Comparison of ENCODE assay signal across 28 cellular contexts in genomic region chr9:3239240-3239639, GRCh38.
"Had no signal": no experiment of that assay in that cellular context is flagged by ENCODE, and none has a peak within 500 bp of the region (broad histone marks: within the 10 kb centered on the region; RNA-seq: fewer than 3 reads in every experiment).

No MANE protein-coding gene starts in this region.

- H3K9me3 Mint-ChIP-seq: activated CD4-positive, alpha-beta memory T cell treated with anti-CD3 and anti-CD28 coated beads, Interleukin-2, amount 10 ng/mL, durations not matched to agents 7 days and 5 days; activated CD4-positive, alpha-beta T cell treated with anti-CD3 and anti-CD28 coated beads, Interleukin-2, amount 10 ng/mL, durations not matched to agents 7 days and 5 days; activated naive CD4-positive, alpha-beta T cell treated with anti-CD3 and anti-CD28 coated beads, Interleukin-2, amount 50 U/mL, for 72 hours; activated naive CD8-positive, alpha-beta T cell treated with anti-CD3 and anti-CD28 coated beads, Interleukin-2, amount 10 ng/mL, durations not matched to agents 7 days and 5 days; activated T-cell treated with anti-CD3 and anti-CD28 coated beads, Interleukin-2, amount 50 U/mL, for 4 hours; activated T-helper 17 cell treated with anti-CD3 and anti-CD28 coated beads, Interleukin-2, amount 50 U/mL, for 72 hours; brain; central memory CD8-positive, alpha-beta T cell; dendritic cell treated with granulocyte-macrophage colony-stimulating factor and Interleukin-4, amounts not matched to agents 40 ng/mL and 50 ng/mL, for 4 days; endodermal cell; WTC11 had no signal

- H3K36me3 ChIP-seq: breast epithelium, gastrocnemius medialis had no signal

- DNase-seq: activated CD4-positive, alpha-beta memory T cell treated with anti-CD3 and anti-CD28 coated beads, Interleukin-2, amount 10 ng/mL, durations not matched to agents 7 days and 5 days; activated CD4-positive, alpha-beta T cell treated with anti-CD3 and anti-CD28 coated beads for 1 hour; activated CD4-positive, alpha-beta T cell treated with anti-CD3 and anti-CD28 coated beads for 4 hours; activated CD4-positive, alpha-beta T cell treated with anti-CD3 and anti-CD28 coated beads, Interleukin-2, amount 10 ng/mL, durations not matched to agents 7 days and 5 days; activated CD4-positive, alpha-beta T cell treated with anti-CD3 and anti-CD28 coated beads, Interleukin-2, amount 50 U/mL, for 4 hours; activated effector memory CD4-positive, alpha-beta T cell treated with Interleukin-2 at 50 U/mL for 16 hours; activated gamma-delta T cell treated with Interleukin-2 at 50 U/mL for 16 hours; activated naive CD4-positive, alpha-beta T cell treated with Interleukin-2 at 50 U/mL for 16 hours; activated naive CD8-positive, alpha-beta T cell treated with anti-CD3 and anti-CD28 coated beads, Interleukin-2, amount 10 ng/mL, durations not matched to agents 7 days and 5 days; activated T-cell treated with anti-CD3 and anti-CD28 coated beads, Interleukin-2, amount 50 U/mL, for 4 hours; dorsolateral prefrontal cortex; effector memory CD4-positive, alpha-beta T cell; endodermal cell; foreskin keratinocyte; gastrocnemius medialis; glutamatergic neuron; heart left ventricle; T-helper 2 cell had no signal

- H3K27me3 Mint-ChIP-seq: activated CD4-positive, alpha-beta memory T cell treated with anti-CD3 and anti-CD28 coated beads, Interleukin-2, amount 10 ng/mL, durations not matched to agents 7 days and 5 days; activated CD4-positive, alpha-beta T cell treated with anti-CD3 and anti-CD28 coated beads, Interleukin-2, amount 10 ng/mL, durations not matched to agents 7 days and 5 days; activated naive CD8-positive, alpha-beta T cell treated with anti-CD3 and anti-CD28 coated beads, Interleukin-2, amount 10 ng/mL, durations not matched to agents 7 days and 5 days; activated T-helper 17 cell treated with anti-CD3 and anti-CD28 coated beads, Interleukin-2, amount 50 U/mL, for 72 hours; brain; central memory CD8-positive, alpha-beta T cell; dendritic cell treated with granulocyte-macrophage colony-stimulating factor and Interleukin-4, amounts not matched to agents 40 ng/mL and 50 ng/mL, for 4 days had no signal

- H3K27ac ChIP-seq: ascending aorta, breast epithelium, coronary artery, dorsolateral prefrontal cortex, foreskin keratinocyte, gastrocnemius medialis, heart left ventricle had no signal

- H3K4me1 Mint-ChIP-seq: activated CD4-positive, alpha-beta T cell treated with anti-CD3 and anti-CD28 coated beads, Interleukin-2, amount 10 ng/mL, durations not matched to agents 7 days and 5 days; activated T-helper 17 cell treated with anti-CD3 and anti-CD28 coated beads, Interleukin-2, amount 50 U/mL, for 72 hours had no signal

- H3K4me1 ChIP-seq: ascending aorta, breast epithelium, foreskin keratinocyte, gastrocnemius medialis had no signal

- H3K27ac Mint-ChIP-seq: activated CD4-positive, alpha-beta memory T cell treated with anti-CD3 and anti-CD28 coated beads, Interleukin-2, amount 10 ng/mL, durations not matched to agents 7 days and 5 days; activated CD4-positive, alpha-beta T cell treated with anti-CD3 and anti-CD28 coated beads, Interleukin-2, amount 10 ng/mL, durations not matched to agents 7 days and 5 days; activated naive CD4-positive, alpha-beta T cell treated with anti-CD3 and anti-CD28 coated beads, Interleukin-2, amount 50 U/mL, for 72 hours; activated naive CD8-positive, alpha-beta T cell treated with anti-CD3 and anti-CD28 coated beads, Interleukin-2, amount 10 ng/mL, durations not matched to agents 7 days and 5 days; activated T-helper 17 cell treated with anti-CD3 and anti-CD28 coated beads, Interleukin-2, amount 50 U/mL, for 72 hours; dendritic cell treated with granulocyte-macrophage colony-stimulating factor and Interleukin-4, amounts not matched to agents 40 ng/mL and 50 ng/mL, for 4 days; endodermal cell; WTC11 had no signal

- H3K4me3 Mint-ChIP-seq: activated CD4-positive, alpha-beta memory T cell treated with anti-CD3 and anti-CD28 coated beads, Interleukin-2, amount 10 ng/mL, durations not matched to agents 7 days and 5 days; activated CD4-positive, alpha-beta T cell treated with anti-CD3 and anti-CD28 coated beads, Interleukin-2, amount 10 ng/mL, durations not matched to agents 7 days and 5 days; activated naive CD8-positive, alpha-beta T cell treated with anti-CD3 and anti-CD28 coated beads, Interleukin-2, amount 10 ng/mL, durations not matched to agents 7 days and 5 days; activated T-cell treated with anti-CD3 and anti-CD28 coated beads, Interleukin-2, amount 50 U/mL, for 4 hours; activated T-helper 17 cell treated with anti-CD3 and anti-CD28 coated beads, Interleukin-2, amount 50 U/mL, for 72 hours; brain; central memory CD8-positive, alpha-beta T cell; dendritic cell treated with granulocyte-macrophage colony-stimulating factor and Interleukin-4, amounts not matched to agents 40 ng/mL and 50 ng/mL, for 4 days; endodermal cell; WTC11 had no signal

- ATAC-seq: activated naive CD4-positive, alpha-beta T cell treated with anti-CD3 and anti-CD28 coated beads, Interleukin-2, amount 50 U/mL, for 72 hours; activated T-cell treated with anti-CD3 and anti-CD28 coated beads, Interleukin-2, amount 50 U/mL, for 4 hours; activated T-helper 17 cell treated with anti-CD3 and anti-CD28 coated beads, Interleukin-2, amount 50 U/mL, for 72 hours; esophagus mucosa; foreskin keratinocyte; gastrocnemius medialis; heart left ventricle; WTC11 had no signal

- H3K36me3 Mint-ChIP-seq: activated naive CD4-positive, alpha-beta T cell treated with anti-CD3 and anti-CD28 coated beads, Interleukin-2, amount 50 U/mL, for 72 hours; activated naive CD8-positive, alpha-beta T cell treated with anti-CD3 and anti-CD28 coated beads, Interleukin-2, amount 10 ng/mL, durations not matched to agents 7 days and 5 days; WTC11 had no signal

- H3K9me3 ChIP-seq: ascending aorta, breast epithelium, gastrocnemius medialis, heart left ventricle had no signal

- H3K4me3 ChIP-seq: ascending aorta, breast epithelium, coronary artery, dorsolateral prefrontal cortex, gastrocnemius medialis, heart left ventricle had no signal

- H3K27me3 ChIP-seq: ascending aorta, breast epithelium, dorsolateral prefrontal cortex, foreskin keratinocyte, gastrocnemius medialis, heart left ventricle had no signal
